1 cellular context compared by ENCODE assay signal in the genomic region with DNA sequence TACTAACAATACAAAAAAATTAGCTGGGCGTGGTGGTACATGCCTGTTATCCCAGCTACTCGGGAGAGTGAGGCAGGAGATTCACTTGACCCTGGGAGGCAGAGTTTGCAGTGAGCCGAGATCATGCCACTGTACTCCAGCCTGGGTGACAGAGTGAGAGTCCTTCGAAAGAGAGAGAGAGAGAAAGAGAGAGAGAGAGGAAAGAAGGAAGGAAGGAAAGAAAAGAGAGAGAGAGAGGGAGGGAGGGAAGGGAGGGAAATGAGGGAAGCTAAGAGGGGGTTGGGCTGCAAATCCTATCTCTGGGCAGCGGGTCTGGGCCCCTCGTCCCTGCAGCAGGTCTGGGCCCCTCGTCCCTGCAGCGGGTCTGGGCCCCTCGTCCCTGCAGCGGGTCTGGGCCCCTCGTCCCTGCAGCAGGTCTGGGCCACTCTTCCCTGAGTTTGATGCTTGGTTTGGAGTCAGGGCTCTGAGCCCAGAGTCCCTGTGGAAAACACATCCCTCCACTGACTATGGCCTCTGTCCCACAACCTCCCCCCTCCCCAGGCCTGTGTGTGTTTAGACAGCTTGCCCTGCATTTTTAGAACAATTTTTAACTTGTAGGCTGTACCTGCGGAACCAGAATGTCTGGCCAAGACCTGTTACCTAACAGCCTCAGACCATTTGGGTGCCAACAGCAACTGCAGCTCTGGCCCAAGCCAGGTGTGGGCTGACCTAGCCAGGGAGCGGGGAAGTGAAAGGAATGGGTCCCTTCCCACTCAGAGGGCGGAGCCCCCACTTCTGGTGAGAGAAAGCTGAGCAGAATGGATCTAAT.
TF ChIP-seq lines count a peak whose summit lies in the region.

No MANE protein-coding gene starts in this region.

TF ChIP-seq in K562, 482 proteins besides CTCF, POLR2A, EP300 and RAD21 (continued from another document and continues in another):
- TF ChIP-seq, protein P1, sequence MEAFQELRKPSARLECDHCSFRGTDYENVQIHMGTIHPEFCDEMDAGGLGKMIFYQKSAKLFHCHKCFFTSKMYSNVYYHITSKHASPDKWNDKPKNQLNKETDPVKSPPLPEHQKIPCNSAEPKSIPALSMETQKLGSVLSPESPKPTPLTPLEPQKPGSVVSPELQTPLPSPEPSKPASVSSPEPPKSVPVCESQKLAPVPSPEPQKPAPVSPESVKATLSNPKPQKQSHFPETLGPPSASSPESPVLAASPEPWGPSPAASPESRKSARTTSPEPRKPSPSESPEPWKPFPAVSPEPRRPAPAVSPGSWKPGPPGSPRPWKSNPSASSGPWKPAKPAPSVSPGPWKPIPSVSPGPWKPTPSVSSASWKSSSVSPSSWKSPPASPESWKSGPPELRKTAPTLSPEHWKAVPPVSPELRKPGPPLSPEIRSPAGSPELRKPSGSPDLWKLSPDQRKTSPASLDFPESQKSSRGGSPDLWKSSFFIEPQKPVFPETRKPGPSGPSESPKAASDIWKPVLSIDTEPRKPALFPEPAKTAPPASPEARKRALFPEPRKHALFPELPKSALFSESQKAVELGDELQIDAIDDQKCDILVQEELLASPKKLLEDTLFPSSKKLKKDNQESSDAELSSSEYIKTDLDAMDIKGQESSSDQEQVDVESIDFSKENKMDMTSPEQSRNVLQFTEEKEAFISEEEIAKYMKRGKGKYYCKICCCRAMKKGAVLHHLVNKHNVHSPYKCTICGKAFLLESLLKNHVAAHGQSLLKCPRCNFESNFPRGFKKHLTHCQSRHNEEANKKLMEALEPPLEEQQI (IDR thresholded peaks at IDR 0.05): no peak
- TF ChIP-seq RNF2 (IDR thresholded peaks at IDR 0.05): no peak
- 0 out of 2 replicates have a peak, but pooled peaks have one; percentile 28 for TF ChIP-seq ZNF445 (CRISPR knock-in tag; IDR thresholded peaks at IDR 0.05; ENCODE audit: low read depth)
- no peak for TF ChIP-seq ZNF121 (CRISPR knock-in tag; conservative IDR thresholded peaks at IDR 0.05)
- no peak for TF ChIP-seq CBX3 (IDR thresholded peaks at IDR 0.05; ENCODE audit: borderline replicate concordance in 1 of 2, low read length in 2 of 2)
- TF ChIP-seq, protein P2, sequence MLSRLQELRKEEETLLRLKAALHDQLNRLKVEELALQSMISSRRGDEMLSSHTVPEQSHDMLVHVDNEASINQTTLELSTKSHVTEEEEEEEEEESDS (CRISPR knock-in tag; IDR thresholded peaks at IDR 0.05): no peak
- no peak for TF ChIP-seq IRF2 (CRISPR knock-in tag; IDR thresholded peaks at IDR 0.05)
- TF ChIP-seq, protein P3, sequence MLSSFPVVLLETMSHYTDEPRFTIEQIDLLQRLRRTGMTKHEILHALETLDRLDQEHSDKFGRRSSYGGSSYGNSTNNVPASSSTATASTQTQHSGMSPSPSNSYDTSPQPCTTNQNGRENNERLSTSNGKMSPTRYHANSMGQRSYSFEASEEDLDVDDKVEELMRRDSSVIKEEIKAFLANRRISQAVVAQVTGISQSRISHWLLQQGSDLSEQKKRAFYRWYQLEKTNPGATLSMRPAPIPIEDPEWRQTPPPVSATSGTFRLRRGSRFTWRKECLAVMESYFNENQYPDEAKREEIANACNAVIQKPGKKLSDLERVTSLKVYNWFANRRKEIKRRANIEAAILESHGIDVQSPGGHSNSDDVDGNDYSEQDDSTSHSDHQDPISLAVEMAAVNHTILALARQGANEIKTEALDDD (IDR thresholded peaks at IDR 0.05): no peak
- TF ChIP-seq MAFK (IDR thresholded peaks at IDR 0.05; ENCODE audit: low read length): no peak
- TF ChIP-seq THRAP3 (IDR thresholded peaks at IDR 0.05; ENCODE audit: borderline replicate concordance): no peak
- TF ChIP-seq, protein P4, sequence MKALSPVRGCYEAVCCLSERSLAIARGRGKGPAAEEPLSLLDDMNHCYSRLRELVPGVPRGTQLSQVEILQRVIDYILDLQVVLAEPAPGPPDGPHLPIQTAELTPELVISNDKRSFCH (CRISPR knock-in tag; IDR thresholded peaks at IDR 0.05): no peak
- TF ChIP-seq, protein P4 (tag; IDR thresholded peaks at IDR 0.05): no peak
- no peak for TF ChIP-seq SIX5 (IDR thresholded peaks at IDR 0.05; ENCODE audit: borderline replicate concordance in 1 of 2, insufficient read depth in 1 of 2, low read depth in 1 of 2, low read length in 2 of 2)
- TF ChIP-seq ZNF175 (CRISPR knock-in tag; IDR thresholded peaks at IDR 0.05; ENCODE audit: low read depth): no peak; the same call in 1 of the 2 replicates
- no peak for TF ChIP-seq ZNF316 (IDR thresholded peaks at IDR 0.05)
- no peak for TF ChIP-seq ZNF232 (CRISPR knock-in tag; IDR thresholded peaks at IDR 0.05)
- no peak; the same call in 1 of the 2 replicates for TF ChIP-seq MTF1 (CRISPR knock-in tag; IDR thresholded peaks at IDR 0.05; ENCODE audit: borderline replicate concordance)
- TF ChIP-seq ARNT (IDR thresholded peaks at IDR 0.05): 0 out of 4 replicates have a peak, but pooled peaks have one; percentile 12 to 13
- TF ChIP-seq KLF13 (tag; IDR thresholded peaks at IDR 0.05; ENCODE audit: borderline replicate concordance, low read depth): no peak
- TF ChIP-seq, protein P5, sequence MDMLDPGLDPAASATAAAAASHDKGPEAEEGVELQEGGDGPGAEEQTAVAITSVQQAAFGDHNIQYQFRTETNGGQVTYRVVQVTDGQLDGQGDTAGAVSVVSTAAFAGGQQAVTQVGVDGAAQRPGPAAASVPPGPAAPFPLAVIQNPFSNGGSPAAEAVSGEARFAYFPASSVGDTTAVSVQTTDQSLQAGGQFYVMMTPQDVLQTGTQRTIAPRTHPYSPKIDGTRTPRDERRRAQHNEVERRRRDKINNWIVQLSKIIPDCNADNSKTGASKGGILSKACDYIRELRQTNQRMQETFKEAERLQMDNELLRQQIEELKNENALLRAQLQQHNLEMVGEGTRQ (CRISPR knock-in tag; IDR thresholded peaks at IDR 0.05): no peak
- TF ChIP-seq EGR1 (conservative IDR thresholded peaks at IDR 0.05): no peak
- TF ChIP-seq ERF (CRISPR knock-in tag; IDR thresholded peaks at IDR 0.05): 0 out of 2 replicates have a peak, but pooled peaks have one; percentile 40
- TF ChIP-seq, protein P6, sequence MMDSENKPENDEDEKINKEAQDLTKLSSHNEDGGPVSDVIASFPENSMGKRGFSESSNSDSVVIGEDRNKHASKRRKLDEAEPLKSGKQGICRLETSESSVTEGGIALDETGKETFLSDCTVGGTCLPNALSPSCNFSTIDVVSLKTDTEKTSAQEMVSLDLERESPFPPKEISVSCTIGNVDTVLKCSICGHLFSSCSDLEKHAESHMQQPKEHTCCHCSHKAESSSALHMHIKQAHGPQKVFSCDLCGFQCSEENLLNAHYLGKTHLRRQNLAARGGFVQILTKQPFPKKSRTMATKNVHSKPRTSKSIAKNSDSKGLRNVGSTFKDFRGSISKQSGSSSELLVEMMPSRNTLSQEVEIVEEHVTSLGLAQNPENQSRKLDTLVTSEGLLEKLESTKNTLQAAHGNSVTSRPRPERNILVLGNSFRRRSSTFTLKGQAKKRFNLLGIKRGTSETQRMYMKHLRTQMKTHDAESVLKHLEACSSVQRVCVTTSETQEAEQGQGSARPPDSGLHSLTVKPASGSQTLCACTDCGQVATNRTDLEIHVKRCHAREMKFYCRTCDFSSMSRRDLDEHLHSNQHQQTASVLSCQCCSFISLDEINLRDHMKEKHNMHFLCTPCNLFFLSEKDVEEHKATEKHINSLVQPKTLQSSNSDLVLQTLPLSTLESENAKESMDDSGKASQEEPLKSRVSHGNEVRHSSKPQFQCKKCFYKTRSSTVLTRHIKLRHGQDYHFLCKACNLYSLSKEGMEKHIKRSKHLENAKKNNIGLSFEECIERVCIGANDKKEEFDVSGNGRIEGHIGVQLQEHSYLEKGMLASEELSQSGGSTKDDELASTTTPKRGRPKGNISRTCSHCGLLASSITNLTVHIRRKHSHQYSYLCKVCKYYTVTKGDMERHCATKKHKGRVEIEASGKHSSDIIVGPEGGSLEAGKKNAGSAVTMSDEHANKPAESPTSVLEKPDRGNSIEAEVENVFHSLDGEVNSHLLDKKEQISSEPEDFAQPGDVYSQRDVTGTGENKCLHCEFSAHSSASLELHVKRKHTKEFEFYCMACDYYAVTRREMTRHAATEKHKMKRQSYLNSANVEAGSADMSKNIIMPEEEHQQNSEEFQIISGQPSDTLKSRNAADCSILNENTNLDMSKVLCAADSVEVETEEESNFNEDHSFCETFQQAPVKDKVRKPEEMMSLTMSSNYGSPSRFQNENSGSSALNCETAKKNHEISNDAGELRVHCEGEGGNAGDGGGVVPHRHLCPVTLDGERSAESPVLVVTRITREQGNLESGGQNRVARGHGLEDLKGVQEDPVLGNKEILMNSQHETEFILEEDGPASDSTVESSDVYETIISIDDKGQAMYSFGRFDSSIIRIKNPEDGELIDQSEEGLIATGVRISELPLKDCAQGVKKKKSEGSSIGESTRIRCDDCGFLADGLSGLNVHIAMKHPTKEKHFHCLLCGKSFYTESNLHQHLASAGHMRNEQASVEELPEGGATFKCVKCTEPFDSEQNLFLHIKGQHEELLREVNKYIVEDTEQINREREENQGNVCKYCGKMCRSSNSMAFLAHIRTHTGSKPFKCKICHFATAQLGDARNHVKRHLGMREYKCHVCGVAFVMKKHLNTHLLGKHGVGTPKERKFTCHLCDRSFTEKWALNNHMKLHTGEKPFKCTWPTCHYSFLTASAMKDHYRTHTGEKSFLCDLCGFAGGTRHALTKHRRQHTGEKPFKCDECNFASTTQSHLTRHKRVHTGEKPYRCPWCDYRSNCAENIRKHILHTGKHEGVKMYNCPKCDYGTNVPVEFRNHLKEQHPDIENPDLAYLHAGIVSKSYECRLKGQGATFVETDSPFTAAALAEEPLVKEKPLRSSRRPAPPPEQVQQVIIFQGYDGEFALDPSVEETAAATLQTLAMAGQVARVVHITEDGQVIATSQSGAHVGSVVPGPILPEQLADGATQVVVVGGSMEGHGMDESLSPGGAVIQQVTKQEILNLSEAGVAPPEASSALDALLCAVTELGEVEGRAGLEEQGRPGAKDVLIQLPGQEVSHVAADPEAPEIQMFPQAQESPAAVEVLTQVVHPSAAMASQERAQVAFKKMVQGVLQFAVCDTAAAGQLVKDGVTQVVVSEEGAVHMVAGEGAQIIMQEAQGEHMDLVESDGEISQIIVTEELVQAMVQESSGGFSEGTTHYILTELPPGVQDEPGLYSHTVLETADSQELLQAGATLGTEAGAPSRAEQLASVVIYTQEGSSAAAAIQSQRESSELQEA (IDR thresholded peaks at IDR 0.05; ENCODE audit: low read depth): no peak
- TF ChIP-seq MYBL2 (IDR thresholded peaks at IDR 0.05; ENCODE audit: low read depth): no peak
- no peak for TF ChIP-seq MYBL2 (CRISPR knock-in tag; IDR thresholded peaks at IDR 0.05; ENCODE audit: borderline replicate concordance)
- TF ChIP-seq, protein P7, sequence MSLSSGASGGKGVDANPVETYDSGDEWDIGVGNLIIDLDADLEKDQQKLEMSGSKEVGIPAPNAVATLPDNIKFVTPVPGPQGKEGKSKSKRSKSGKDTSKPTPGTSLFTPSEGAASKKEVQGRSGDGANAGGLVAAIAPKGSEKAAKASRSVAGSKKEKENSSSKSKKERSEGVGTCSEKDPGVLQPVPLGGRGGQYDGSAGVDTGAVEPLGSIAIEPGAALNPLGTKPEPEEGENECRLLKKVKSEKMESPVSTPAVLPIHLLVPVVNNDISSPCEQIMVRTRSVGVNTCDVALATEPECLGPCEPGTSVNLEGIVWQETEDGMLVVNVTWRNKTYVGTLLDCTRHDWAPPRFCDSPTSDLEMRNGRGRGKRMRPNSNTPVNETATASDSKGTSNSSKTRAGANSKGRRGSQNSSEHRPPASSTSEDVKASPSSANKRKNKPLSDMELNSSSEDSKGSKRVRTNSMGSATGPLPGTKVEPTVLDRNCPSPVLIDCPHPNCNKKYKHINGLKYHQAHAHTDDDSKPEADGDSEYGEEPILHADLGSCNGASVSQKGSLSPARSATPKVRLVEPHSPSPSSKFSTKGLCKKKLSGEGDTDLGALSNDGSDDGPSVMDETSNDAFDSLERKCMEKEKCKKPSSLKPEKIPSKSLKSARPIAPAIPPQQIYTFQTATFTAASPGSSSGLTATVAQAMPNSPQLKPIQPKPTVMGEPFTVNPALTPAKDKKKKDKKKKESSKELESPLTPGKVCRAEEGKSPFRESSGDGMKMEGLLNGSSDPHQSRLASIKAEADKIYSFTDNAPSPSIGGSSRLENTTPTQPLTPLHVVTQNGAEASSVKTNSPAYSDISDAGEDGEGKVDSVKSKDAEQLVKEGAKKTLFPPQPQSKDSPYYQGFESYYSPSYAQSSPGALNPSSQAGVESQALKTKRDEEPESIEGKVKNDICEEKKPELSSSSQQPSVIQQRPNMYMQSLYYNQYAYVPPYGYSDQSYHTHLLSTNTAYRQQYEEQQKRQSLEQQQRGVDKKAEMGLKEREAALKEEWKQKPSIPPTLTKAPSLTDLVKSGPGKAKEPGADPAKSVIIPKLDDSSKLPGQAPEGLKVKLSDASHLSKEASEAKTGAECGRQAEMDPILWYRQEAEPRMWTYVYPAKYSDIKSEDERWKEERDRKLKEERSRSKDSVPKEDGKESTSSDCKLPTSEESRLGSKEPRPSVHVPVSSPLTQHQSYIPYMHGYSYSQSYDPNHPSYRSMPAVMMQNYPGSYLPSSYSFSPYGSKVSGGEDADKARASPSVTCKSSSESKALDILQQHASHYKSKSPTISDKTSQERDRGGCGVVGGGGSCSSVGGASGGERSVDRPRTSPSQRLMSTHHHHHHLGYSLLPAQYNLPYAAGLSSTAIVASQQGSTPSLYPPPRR (CRISPR knock-in tag; IDR thresholded peaks at IDR 0.05; ENCODE audit: borderline replicate concordance): no peak
- TF ChIP-seq ZNF23 (CRISPR knock-in tag; IDR thresholded peaks at IDR 0.05): no peak
- peak in 1 of 2 experiments; percentile 9; a peak in 1 of 4 replicates for TF ChIP-seq TBL1XR1 (IDR thresholded peaks at IDR 0.05; ENCODE audit: low read length in 2 of 2)
- TF ChIP-seq POLR3G (IDR thresholded peaks at IDR 0.05; ENCODE audit: extremely low read depth, insufficient read length, insufficient replicate concordance): no peak
- no peak for TF ChIP-seq ZNF41 (CRISPR knock-in tag; conservative IDR thresholded peaks at IDR 0.05)
- TF ChIP-seq, protein P8, sequence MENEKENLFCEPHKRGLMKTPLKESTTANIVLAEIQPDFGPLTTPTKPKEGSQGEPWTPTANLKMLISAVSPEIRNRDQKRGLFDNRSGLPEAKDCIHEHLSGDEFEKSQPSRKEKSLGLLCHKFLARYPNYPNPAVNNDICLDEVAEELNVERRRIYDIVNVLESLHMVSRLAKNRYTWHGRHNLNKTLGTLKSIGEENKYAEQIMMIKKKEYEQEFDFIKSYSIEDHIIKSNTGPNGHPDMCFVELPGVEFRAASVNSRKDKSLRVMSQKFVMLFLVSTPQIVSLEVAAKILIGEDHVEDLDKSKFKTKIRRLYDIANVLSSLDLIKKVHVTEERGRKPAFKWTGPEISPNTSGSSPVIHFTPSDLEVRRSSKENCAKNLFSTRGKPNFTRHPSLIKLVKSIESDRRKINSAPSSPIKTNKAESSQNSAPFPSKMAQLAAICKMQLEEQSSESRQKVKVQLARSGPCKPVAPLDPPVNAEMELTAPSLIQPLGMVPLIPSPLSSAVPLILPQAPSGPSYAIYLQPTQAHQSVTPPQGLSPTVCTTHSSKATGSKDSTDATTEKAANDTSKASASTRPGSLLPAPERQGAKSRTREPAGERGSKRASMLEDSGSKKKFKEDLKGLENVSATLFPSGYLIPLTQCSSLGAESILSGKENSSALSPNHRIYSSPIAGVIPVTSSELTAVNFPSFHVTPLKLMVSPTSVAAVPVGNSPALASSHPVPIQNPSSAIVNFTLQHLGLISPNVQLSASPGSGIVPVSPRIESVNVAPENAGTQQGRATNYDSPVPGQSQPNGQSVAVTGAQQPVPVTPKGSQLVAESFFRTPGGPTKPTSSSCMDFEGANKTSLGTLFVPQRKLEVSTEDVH (IDR thresholded peaks at IDR 0.05; ENCODE audit: low read depth, partially characterized antibody): peak; percentile 45
